ENCODE assay signal across 8 cellular contexts in the genomic region with DNA sequence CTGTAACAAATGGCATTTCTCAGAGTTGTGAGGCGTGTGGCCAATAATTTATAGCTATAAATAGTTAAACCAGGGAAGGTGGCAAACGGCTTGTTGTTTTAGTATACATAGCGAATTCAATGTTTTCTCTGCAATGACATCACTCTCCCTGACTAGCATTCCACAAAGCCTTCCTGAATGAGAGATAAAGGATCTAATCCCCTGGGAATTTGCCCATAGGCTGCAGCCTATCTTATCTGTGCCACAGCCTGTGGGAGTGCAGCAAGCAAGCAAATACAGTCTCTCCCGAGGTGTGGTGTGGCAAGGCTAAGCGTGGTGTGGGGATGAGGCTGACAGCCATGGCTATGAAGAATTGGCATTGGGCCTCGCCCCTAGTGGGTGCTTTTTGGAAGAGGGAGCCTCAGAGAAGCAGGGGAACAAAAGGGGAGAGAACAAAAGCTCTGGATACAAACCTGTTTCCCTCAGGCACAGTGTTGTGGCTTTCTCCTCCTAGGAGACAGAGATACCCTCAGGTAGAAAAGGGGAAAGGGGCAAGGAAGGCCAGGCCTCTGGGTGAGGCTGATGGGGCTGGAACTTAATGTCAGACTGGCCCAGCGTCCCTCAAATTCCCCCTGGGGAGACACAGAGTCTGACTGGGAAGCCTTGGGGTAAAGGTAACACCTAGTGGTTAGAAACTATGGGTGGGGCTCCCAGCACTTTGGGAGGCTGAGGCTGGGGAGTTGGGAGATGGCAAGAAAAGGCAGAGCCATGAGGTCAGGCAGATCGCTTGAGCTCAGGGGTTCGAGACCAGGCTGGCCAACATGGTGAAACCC. TPM values are rescaled to one million over a fixed set of nuclear protein-coding genes. Genes with fewer than 3 reads are reported as not detected.
A peak's percentile ranks its signal among the peaks of the same experiment; 100 is the strongest.
DNase-seq lines count a peak whose midpoint lies in the region; ATAC-seq and TF ChIP-seq lines count a peak whose summit lies in the region.

No MANE protein-coding gene starts in this region.

- CTCF ChIA-PET in CD4-positive, alpha-beta T cell (lab: Charles Lee): interaction anchor here (1.4 kb wide), 1 partner anchor 9 kb away, joined by 4 read pairs; no protein-coding TSS in a partner anchor

- peaks cover 61% of the 10 kb centered on the region for H3K36me3 Mint-ChIP-seq in CD4-positive, alpha-beta T cell (ENCODE audit: low read depth)

- POLR2A ChIA-PET in CD4-positive, alpha-beta T cell (lab: Charles Lee): interaction anchor here (0.5 to 1.5 kb wide), 2 partner anchors 9 to 1615 kb away, joined by 3 to 11 read pairs; a partner anchor contains a TSS

- ATAC-seq in CD4-positive, alpha-beta T cell (ENCODE audit: poor library complexity): no peak
- ATAC-seq in omental fat pad (ENCODE audit: low FRiP score) (no peak), HG02852 (IDR thresholded peaks at IDR 0.05; ENCODE audit: unreplicated experiment) (no peak), HG03378 (IDR thresholded peaks at IDR 0.05; ENCODE audit: unreplicated experiment) (no peak)

- H3K9me3 Mint-ChIP-seq in CD4-positive, alpha-beta T cell: no peaks in the 10 kb centered on the region

- H3K4me3 ChIP-seq in HUES48 (ENCODE audit: low read depth, low read length): no peak overlapping the region
- no peak overlapping the region for H3K4me3 ChIP-seq in astrocyte of the spinal cord (ENCODE audit: low read depth, low read length)

- H3K27ac Mint-ChIP-seq in CD4-positive, alpha-beta T cell: peak overlapping the region; percentile 45

- no peaks in the 10 kb centered on the region for H3K9me3 ChIP-seq in CD4-positive, alpha-beta T cell (ENCODE audit: control insufficient read depth, low read length)
- H3K9me3 ChIP-seq in HUES48 (ENCODE audit: control insufficient read depth, insufficient read depth, low read length): no peaks in the 10 kb centered on the region

- H3K36me3 ChIP-seq in HUES48 (ENCODE audit: control insufficient read depth, insufficient read depth, low read length): peaks cover 19% of the 10 kb centered on the region

- H3K27me3 ChIP-seq in CD4-positive, alpha-beta T cell (ENCODE audit: control insufficient read depth, insufficient read depth, low read length): no peaks in the 10 kb centered on the region
- H3K27me3 ChIP-seq in HUES48 (ENCODE audit: control insufficient read depth, insufficient read depth, low read length): no peaks in the 10 kb centered on the region

- H3K27ac ChIP-seq in CD4-positive, alpha-beta T cell (ENCODE audit: low read depth, low read length): no peak overlapping the region
- H3K27ac ChIP-seq in HUES48 (ENCODE audit: low read depth, low read length): peak overlapping the region; percentile 90

- peaks cover 26% of the 10 kb centered on the region for H3K4me1 ChIP-seq in HUES48 (ENCODE audit: control insufficient read depth, insufficient read depth, low read length)

- in situ Hi-C loops in astrocyte of the spinal cord (cut with HindIII; ENCODE audit: low sequenced_read_pairs): no loop called here

- TF ChIP-seq CTCF in CD4-positive, alpha-beta T cell (IDR thresholded peaks at IDR 0.05): no peak
- no peak for TF ChIP-seq CTCF in astrocyte of the spinal cord (IDR thresholded peaks at IDR 0.05; ENCODE audit: low read depth, low read length)
- no peak for TF ChIP-seq CTCF in omental fat pad (IDR thresholded peaks at IDR 0.05)

- peaks cover 73% of the 10 kb centered on the region for H3K4me1 Mint-ChIP-seq in CD4-positive, alpha-beta T cell (ENCODE audit: low read depth)

- DNase-seq in CD4-positive, alpha-beta T cell: no peak
- peak; percentile 67 for DNase-seq in astrocyte of the spinal cord (ENCODE audit: low read depth, low spot score)
- peak; percentile 78 for DNase-seq in left kidney (ENCODE audit: low read depth, low spot score)
- DNase-seq in omental fat pad (ENCODE audit: low spot score): no peak
- no peak for DNase-seq in activated CD4-positive, alpha-beta T cell treated with anti-CD3 and anti-CD28 coated beads, Interleukin-2, amount 50 U/mL, for 4 hours

- intact Hi-C loops in CD4-positive, alpha-beta T cell (cut with DNase I, micrococcal nuclease): no loop called here

- peak overlapping the region; percentile 59 for H3K9ac ChIP-seq in HUES48 (ENCODE audit: low read depth, low read length)

- no peaks in the 10 kb centered on the region for H3K27me3 Mint-ChIP-seq in CD4-positive, alpha-beta T cell

- H3K4me3 Mint-ChIP-seq in CD4-positive, alpha-beta T cell: peak overlapping the region; percentile 25

RNA-seq across cellular contexts. Expression of a gene that starts 8.9 kb away (rescaled TPM):
- 100 to 1,000 TPM; 301 to 311 TPM for total RNA-seq in CD4-positive, alpha-beta T cell
- total RNA-seq in omental fat pad: 100 to 1,000 TPM; 242 to 569 (median 258) TPM

RNA-seq across cellular contexts. Expression of a gene that starts 16.5 kb away (rescaled TPM):
- total RNA-seq in CD4-positive, alpha-beta T cell: 1 to 10 TPM; 8.4 to 9.0 TPM
- total RNA-seq in omental fat pad: 1 to 10 TPM in 1 of 4 donors, under 1 TPM in 2, not detected in 1; 0.84 to 5.3 (median 0.95) TPM

RNA-seq across cellular contexts. Expression of a gene that starts 29.0 kb away (rescaled TPM):
- total RNA-seq in CD4-positive, alpha-beta T cell: not detected
- 10 to 100 TPM in 1 of 4 donors, 1 to 10 TPM in 2, not detected in 1; 4.3 to 11.0 (median 9.4) TPM for total RNA-seq in omental fat pad

RNA-seq across cellular contexts. Expression of a gene that starts 37.6 kb away (rescaled TPM):
- total RNA-seq in CD4-positive, alpha-beta T cell: not detected
- total RNA-seq in omental fat pad: 1 to 10 TPM in 2 of 4 donors, under 1 TPM in 1, not detected in 1; 0.56 to 7.2 (median 1.0) TPM

RNA-seq across cellular contexts. Expression of a gene that starts 54.0 kb away (rescaled TPM):
- not detected for total RNA-seq in CD4-positive, alpha-beta T cell
- not detected for total RNA-seq in omental fat pad

Comparison
In these comparisons a context has a peak if more than half of its experiments do, and no peak if none do; other contexts are left out.
1. DNase-seq: peak in astrocyte of the spinal cord (single experiment) and left kidney (single experiment); none in CD4-positive, alpha-beta T cell (0 of 10), omental fat pad (single experiment) and activated CD4-positive, alpha-beta T cell treated with anti-CD3 and anti-CD28 coated beads, Interleukin-2, amount 50 U/mL, for 4 hours (0 of 2).